21 cellular contexts compared by ENCODE assay signal in the genomic region with DNA sequence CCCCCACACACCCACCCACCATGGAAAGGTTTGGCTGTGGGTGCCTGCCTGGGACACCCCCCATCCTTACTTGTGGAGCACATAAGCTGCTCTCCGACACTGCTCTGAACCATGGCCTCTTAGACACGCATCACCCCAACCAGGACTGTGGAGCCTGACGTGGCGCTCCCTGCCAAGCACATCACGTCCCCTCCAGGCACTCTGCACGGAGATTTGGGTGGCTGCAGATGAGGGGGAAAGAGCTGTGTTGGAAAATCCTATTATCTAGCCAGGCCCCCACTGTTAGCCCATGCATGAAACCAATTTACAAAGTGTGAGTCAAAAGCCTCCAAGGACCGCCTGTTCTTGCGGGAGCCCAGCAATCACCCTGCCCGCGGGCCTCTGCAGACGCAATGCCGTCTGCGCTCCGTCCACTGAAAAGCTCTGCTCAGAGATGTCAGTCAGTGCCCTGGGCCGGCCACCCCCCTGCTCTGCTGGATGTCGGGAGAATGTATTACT.
DNase-seq lines count a peak whose midpoint lies in the region; TF ChIP-seq lines count a peak whose summit lies in the region.
"Had no signal": no experiment of that assay in that cellular context is flagged by ENCODE, and none has a peak within 500 bp of the region (broad histone marks: within the 10 kb centered on the region; RNA-seq: fewer than 3 reads in every experiment).

No MANE protein-coding gene starts in this region.

- CTCF ChIA-PET in A673 (lab: Charles Lee) = no interaction called here

- no peak overlapping the region for H3K9ac ChIP-seq in endodermal cell (ENCODE audit: extremely low read depth, low read length, poor library complexity, severe bottlenecking)

- H3K4me1 ChIP-seq in A673 (ENCODE audit: insufficient read depth, low read length, poor library complexity, severe bottlenecking) = no peaks in the 10 kb centered on the region
- peaks cover 38% of the 10 kb centered on the region for H3K4me1 ChIP-seq in endodermal cell (ENCODE audit: control insufficient read depth, insufficient read depth, low read length)
- H3K4me1 ChIP-seq: A549, upper lobe of right lung had no signal

- H3K27me3 ChIP-seq in A673 (replicated peaks; ENCODE audit: insufficient read depth, low read depth, low read length, poor library complexity) (peaks cover 3% of the 10 kb centered on the region), endodermal cell (ENCODE audit: control insufficient read depth, insufficient read depth, low read length, poor library complexity, severe bottlenecking) (no peaks in the 10 kb centered on the region)
- H3K27me3 ChIP-seq: hepatocyte had no signal

- BruUV-seq in A673 (replicated peaks; lab: Mats Ljungman, UMichigan) = no TSS peak

- intact Hi-C loops in A673 (cut with micrococcal nuclease; ENCODE audit: unreplicated experiment) = no loop called here

- H3K4me3 Mint-ChIP-seq in endodermal cell = no peak overlapping the region
- H3K4me3 Mint-ChIP-seq: IgD-negative memory B cell had no signal

- 78 to 86% methylated on average over 12 to 16 of the region's 16 CpGs for WGBS in endodermal cell (ENCODE audit: insufficient coverage in 1 of 2, insufficient read length in 1 of 2), 2 experiments

- TF ChIP-seq CTCF in A673 (conservative IDR thresholded peaks at IDR 0.05; ENCODE audit: low read depth, low read length) (no peak), endodermal cell (conservative IDR thresholded peaks at IDR 0.05) (no peak)

- POLR2A ChIA-PET in A673 (lab: Charles Lee; ENCODE audit: low non-redundant PET) = no interaction called here

- H3K9me3 Mint-ChIP-seq in endodermal cell = no peaks in the 10 kb centered on the region
- H3K9me3 Mint-ChIP-seq: IgD-negative memory B cell had no signal

- H3K4me3 ChIP-seq in A673 (ENCODE audit: low read depth, low read length, poor library complexity, severe bottlenecking) (no peak overlapping the region), endodermal cell (ENCODE audit: low read length) (no peak overlapping the region)
- H3K4me3 ChIP-seq: A549, hepatocyte, upper lobe of right lung had no signal

- peaks cover 47% of the 10 kb centered on the region for H3K4me1 Mint-ChIP-seq in endodermal cell

- H3K27ac ChIP-seq in A673 (ENCODE audit: low read depth, low read length, poor library complexity, severe bottlenecking) = no peak overlapping the region
- peak overlapping the region; percentile 75 for H3K27ac ChIP-seq in endodermal cell (ENCODE audit: low read depth, low read length)
- H3K27ac ChIP-seq: A549, hepatocyte, upper lobe of right lung had no signal

- DNase-seq in A673 (ENCODE audit: low spot score) = peak; percentile 4
- peak; percentile 47 for DNase-seq in NCI-H2227 (lab: John Stamatoyannopoulos, UW; ENCODE audit: unreplicated experiment)
- DNase-seq in endodermal cell = no peak
- peak; percentile 58 for DNase-seq in medulla oblongata (ENCODE audit: extremely low spot score)
- no peak for DNase-seq in NCI-H1092 (lab: John Stamatoyannopoulos, UW)
- DNase-seq in islet precursor cell = no peak
- DNase-seq in T-helper 9 cell = no peak
- DNase-seq in HuH-7 (ENCODE audit: low spot score) = no peak
- DNase-seq: activated CD4-positive, alpha-beta T cell treated with anti-CD3 and anti-CD28 coated beads for 48 hours; activated CD8-positive, alpha-beta memory T cell treated with anti-CD3 and anti-CD28 coated beads, Interleukin-2, amount 50 U/mL, for 48 hours; activated gamma-delta T cell treated with Interleukin-2 at 50 U/mL for 16 hours; amniotic stem cell; MM.1S; NCI-H1930; NCI-H510A; OCI-M1; stimulated activated naive CD4-positive, alpha-beta T cell treated with Interleukin-2 at 50 U/mL for 16 hours; upper lobe of right lung had no signal

- no peaks in the 10 kb centered on the region for H3K36me3 Mint-ChIP-seq in endodermal cell (ENCODE audit: low read depth)
- H3K36me3 Mint-ChIP-seq: IgD-negative memory B cell had no signal

- H3K9me3 ChIP-seq in A673 (ENCODE audit: low read depth, low read length, poor library complexity, severe bottlenecking) (no peaks in the 10 kb centered on the region), endodermal cell (ENCODE audit: control insufficient read depth, low read length) (no peaks in the 10 kb centered on the region)
- H3K9me3 ChIP-seq: A549, upper lobe of right lung had no signal

- no peaks in the 10 kb centered on the region for H3K36me3 ChIP-seq in A673 (ENCODE audit: insufficient read depth, low read length, poor library complexity, severe bottlenecking)
- no peaks in the 10 kb centered on the region for H3K36me3 ChIP-seq in endodermal cell (ENCODE audit: control insufficient read depth, insufficient read depth, low read length)
- H3K36me3 ChIP-seq: upper lobe of right lung had no signal

- H3K27ac Mint-ChIP-seq in endodermal cell = no peak overlapping the region

- no peaks in the 10 kb centered on the region for H3K27me3 Mint-ChIP-seq in endodermal cell (ENCODE audit: insufficient read depth)

Comparison
In these comparisons a context has a peak if more than half of its experiments do, and no peak if none do; other contexts are left out.
1. DNase-seq: peak in A673 (single experiment), NCI-H2227 (single experiment) and medulla oblongata (single experiment); none in endodermal cell (single experiment), NCI-H1092 (single experiment), islet precursor cell (single experiment), T-helper 9 cell (single experiment) and HuH-7 (single experiment).